14 cellular contexts compared by ENCODE assay signal in genomic region chr20:1489764-1490436, GRCh38. TPM values are rescaled to one million over a fixed set of nuclear protein-coding genes. Genes with fewer than 3 reads are reported as not detected.
A peak's percentile ranks its signal among the peaks of the same experiment; 100 is the strongest.
DNase-seq lines count a peak whose midpoint lies in the region; ATAC-seq and TF ChIP-seq lines count a peak whose summit lies in the region.
"Had no signal": no experiment of that assay in that cellular context is flagged by ENCODE, and none has a peak within 500 bp of the region (broad histone marks: within the 10 kb centered on the region; RNA-seq: fewer than 3 reads in every experiment).

No MANE protein-coding gene starts in this region.

- peaks cover 7% of the 10 kb centered on the region; the same call in 1 of the 2 replicates for H3K9me3 ChIP-seq in DOHH2 (ENCODE audit: control insufficient read depth, insufficient read depth, low read length)
- no peaks in the 10 kb centered on the region for H3K9me3 ChIP-seq in RWPE2 (ENCODE audit: severe bottlenecking)

- peaks cover 18% of the 10 kb centered on the region for H3F3A ChIP-seq in DOHH2 (ENCODE audit: control insufficient read depth, insufficient read depth)

- no peaks in the 10 kb centered on the region for H4K20me1 ChIP-seq in DOHH2 (ENCODE audit: control insufficient read depth, insufficient read depth, low read depth, low read length)

- in situ Hi-C loops in ACHN (cut with HindIII; ENCODE audit: low pct_ligation_motif_present, low pct_unique_long_range_greater_than_20kb, low sequenced_read_pairs), result no loop called here

- no peak for DNase-seq in RWPE2 (ENCODE audit: low spot score)
- DNase-seq in fibroblast of the aortic adventitia (ENCODE audit: low read depth), result peak; percentile 44
- peak; percentile 82 for DNase-seq in renal cortical epithelial cell (ENCODE audit: low read depth)
- DNase-seq in DMS114 treated with DMSO at 0.1 percent for 48 hours (lab: John Stamatoyannopoulos, UW; ENCODE audit: unreplicated experiment), result no peak
- DNase-seq in ACHN, result no peak
- no peak for DNase-seq in NCI-H2081 (lab: John Stamatoyannopoulos, UW)
- DNase-seq: activated CD4-positive, alpha-beta memory T cell treated with anti-CD3 and anti-CD28 coated beads for 36 hours; activated naive CD8-positive, alpha-beta T cell treated with anti-CD3 and anti-CD28 coated beads, Interleukin-2, amount 10 ng/mL, durations not matched to agents 7 days and 5 days; erythroblast; left cardiac atrium; NCI-H446 treated with DMSO at 0.1 percent for 48 hours had no signal

- H3K36me3 ChIP-seq in DOHH2 (ENCODE audit: control insufficient read depth, low read length) (no peaks in the 10 kb centered on the region), RWPE2 (ENCODE audit: low read depth) (no peaks in the 10 kb centered on the region)

- ATAC-seq in RWPE2 (ENCODE audit: low read depth), result peak; percentile 95
- no peak for ATAC-seq in GM19452 (IDR thresholded peaks at IDR 0.05; ENCODE audit: unreplicated experiment)

- H3K27ac ChIP-seq in DOHH2 (ENCODE audit: low read depth, low read length) (peak overlapping the region; percentile 88), RWPE2 (ENCODE audit: poor library complexity, severe bottlenecking) (peak overlapping the region; percentile 98)
- H3K27ac ChIP-seq: C4-2B had no signal

- no peaks in the 10 kb centered on the region for H3K9me2 ChIP-seq in DOHH2 (replicated peaks; ENCODE audit: control insufficient read depth, low read length)

- H3K79me2 ChIP-seq in DOHH2 (ENCODE audit: control insufficient read depth, low read length), result peaks cover 8% of the 10 kb centered on the region; the same call in 1 of the 2 replicates

- peaks cover 99% of the 10 kb centered on the region for H3K4me1 ChIP-seq in DOHH2 (ENCODE audit: control insufficient read depth, low read length)
- H3K4me1 ChIP-seq in RWPE2 (ENCODE audit: insufficient read depth, poor library complexity, severe bottlenecking), result peaks cover 31% of the 10 kb centered on the region

- TF ChIP-seq CTCF in DOHH2 (IDR thresholded peaks at IDR 0.05; ENCODE audit: low read depth, low read length, poor library complexity, severe bottlenecking), result no peak
- no peak for TF ChIP-seq CTCF in RWPE2 (IDR thresholded peaks at IDR 0.05; ENCODE audit: poor library complexity, severe bottlenecking)
- no peak for TF ChIP-seq CTCF in fibroblast of the aortic adventitia (IDR thresholded peaks at IDR 0.05; ENCODE audit: insufficient read depth, low read length)

- H3K4me3 ChIP-seq in DOHH2 (ENCODE audit: low read length) (peak overlapping the region; percentile 55), RWPE2 (ENCODE audit: severe bottlenecking) (no peak overlapping the region), fibroblast of the aortic adventitia (ENCODE audit: low read depth, low read length) (no peak overlapping the region)

- H3K27me3 ChIP-seq in DOHH2 (ENCODE audit: control insufficient read depth, low read length) (no peaks in the 10 kb centered on the region), RWPE2 (ENCODE audit: insufficient read depth, poor library complexity, severe bottlenecking) (no peaks in the 10 kb centered on the region)

- H3K4me2 ChIP-seq in DOHH2 (ENCODE audit: low read length), result peak overlapping the region; percentile 49

RNA-seq across cellular contexts. Expression of gene SIRPB2, which starts 1.3 kb away (rescaled TPM):
- total RNA-seq in fibroblast of the aortic adventitia (ENCODE audit: low replicate concordance) (not detected in 2 replicates), renal cortical epithelial cell (not detected in 2 replicates)
- total RNA-seq: activated CD4-positive, alpha-beta memory T cell treated with anti-CD3 and anti-CD28 coated beads for 36 hours; activated naive CD8-positive, alpha-beta T cell treated with anti-CD3 and anti-CD28 coated beads, Interleukin-2, amount 10 ng/mL, durations not matched to agents 7 days and 5 days had no signal

RNA-seq across cellular contexts. Expression of gene NSFL1C, which starts 23.3 kb away (rescaled TPM):
- total RNA-seq in fibroblast of the aortic adventitia (ENCODE audit: low replicate concordance), result 24.1 and 26.9 TPM in 2 replicates
- total RNA-seq in renal cortical epithelial cell, result 30.6 and 50.1 TPM in 2 replicates

Comparison
In these comparisons a context has a peak if more than half of its experiments do, and no peak if none do; other contexts are left out.
1. DNase-seq: peak in fibroblast of the aortic adventitia (single experiment) and renal cortical epithelial cell (single experiment); none in RWPE2 (single experiment), DMS114 treated with DMSO at 0.1 percent for 48 hours (single experiment), ACHN (single experiment) and NCI-H2081 (0 of 2).